In genomic region chr14:85701116-85701515, GRCh38 we compare ENCODE assay signal across 24 cellular contexts.
"Had no signal": no experiment of that assay in that cellular context is flagged by ENCODE, and none has a peak within 500 bp of the region (broad histone marks: within the 10 kb centered on the region; RNA-seq: fewer than 3 reads in every experiment).

No MANE protein-coding gene starts in this region.

- H3K9ac ChIP-seq: neural progenitor cell had no signal

- H3K4me2 ChIP-seq: neural progenitor cell had no signal

- H3K36me3 Mint-ChIP-seq: naive thymus-derived CD4-positive, alpha-beta T cell; neural progenitor cell; stimulated activated naive B cell treated with anti-CD40 and anti-IgM and Interleukin-4, amounts not matched to agents 10 μg/mL and 1 μg/mL and 100 μg/mL, for 72 hours had no signal

- H3K9me3 Mint-ChIP-seq: nephron progenitor cell, neural progenitor cell had no signal

- H3K27ac Mint-ChIP-seq: naive thymus-derived CD4-positive, alpha-beta T cell; nephron progenitor cell; neural progenitor cell; progenitor cell of endocrine pancreas; stimulated activated naive B cell treated with anti-CD40 and anti-IgM and Interleukin-4, amounts not matched to agents 10 μg/mL and 1 μg/mL and 100 μg/mL, for 72 hours had no signal

- H3K4me3 ChIP-seq: left ventricle myocardium inferior, lung, mucosa of descending colon, neural progenitor cell, right atrium auricular region, right lobe of liver, stomach, thoracic aorta, tibial artery, upper lobe of right lung had no signal

- H3K4me1 ChIP-seq: left ventricle myocardium inferior, neural progenitor cell, right atrium auricular region, right lobe of liver, stomach, tibial artery, upper lobe of right lung had no signal

- DNase-seq: hypothalamus; islet precursor cell; left ventricle myocardium inferior; midbrain; mucosa of descending colon; naive thymus-derived CD4-positive, alpha-beta T cell; nephron progenitor cell; occipital lobe; right lobe of liver; stimulated activated CD4-positive, alpha-beta T cell treated with anti-CD3 and anti-CD28 coated beads, Interleukin-12 subunit alpha, Interleukin-12 subunit beta, amount 100 ng/mL, for 4 hours; stimulated activated CD4-positive, alpha-beta T cell treated with anti-CD3 and anti-CD28 coated beads, Interleukin-15, amount 100 ng/mL, for 24 hours; stimulated activated CD4-positive, alpha-beta T cell treated with anti-CD3 and anti-CD28 coated beads, Interleukin-2, amount 100 ng/mL, for 24 hours; stimulated activated CD4-positive, alpha-beta T cell treated with anti-CD3 and anti-CD28 coated beads, Interleukin-4, amount 100 ng/mL, for 1 hour; stimulated activated naive B cell treated with anti-CD40 and anti-IgM and Interleukin-4, amounts not matched to agents 10 μg/mL and 1 μg/mL and 100 μg/mL, for 72 hours; stimulated activated naive CD8-positive, alpha-beta T cell treated with anti-CD3 and anti-CD28 coated beads, Interleukin-15, Interleukin-2, amounts not matched to agents 100 U/mL and 50 U/mL, for 24 hours; stomach; tibial artery; upper lobe of right lung had no signal

- H3K9me3 ChIP-seq: left ventricle myocardium inferior, neutrophil, right atrium auricular region, right lobe of liver, stomach, thoracic aorta, tibial artery, upper lobe of right lung had no signal

- H3K4me3 Mint-ChIP-seq: nephron progenitor cell; neural progenitor cell; stimulated activated naive B cell treated with anti-CD40 and anti-IgM and Interleukin-4, amounts not matched to agents 10 μg/mL and 1 μg/mL and 100 μg/mL, for 72 hours had no signal

- ATAC-seq: mucosa of descending colon; right lobe of liver; stimulated activated naive B cell treated with anti-CD40 and anti-IgM and Interleukin-4, amounts not matched to agents 10 μg/mL and 1 μg/mL and 100 μg/mL, for 72 hours; stimulated activated naive CD8-positive, alpha-beta T cell treated with anti-CD3 and anti-CD28 coated beads, Interleukin-15, Interleukin-2, amounts not matched to agents 100 U/mL and 50 U/mL, for 24 hours; upper lobe of right lung had no signal

- H3K36me3 ChIP-seq: left ventricle myocardium inferior, neural progenitor cell, neutrophil, right atrium auricular region, right lobe of liver, stomach, thoracic aorta, tibial artery, upper lobe of right lung had no signal

- H3K27me3 ChIP-seq: neural progenitor cell, neutrophil, right atrium auricular region, right lobe of liver, stomach, tibial artery, upper lobe of right lung had no signal

- H3K4me1 Mint-ChIP-seq: nephron progenitor cell; stimulated activated naive B cell treated with anti-CD40 and anti-IgM and Interleukin-4, amounts not matched to agents 10 μg/mL and 1 μg/mL and 100 μg/mL, for 72 hours had no signal

- H3K27ac ChIP-seq: left ventricle myocardium inferior, neural progenitor cell, neutrophil, right atrium auricular region, right lobe of liver, stomach, thoracic aorta, tibial artery, upper lobe of right lung had no signal

- H3K27me3 Mint-ChIP-seq: naive thymus-derived CD4-positive, alpha-beta T cell; progenitor cell of endocrine pancreas; stimulated activated naive B cell treated with anti-CD40 and anti-IgM and Interleukin-4, amounts not matched to agents 10 μg/mL and 1 μg/mL and 100 μg/mL, for 72 hours had no signal
